In the genomic region with DNA sequence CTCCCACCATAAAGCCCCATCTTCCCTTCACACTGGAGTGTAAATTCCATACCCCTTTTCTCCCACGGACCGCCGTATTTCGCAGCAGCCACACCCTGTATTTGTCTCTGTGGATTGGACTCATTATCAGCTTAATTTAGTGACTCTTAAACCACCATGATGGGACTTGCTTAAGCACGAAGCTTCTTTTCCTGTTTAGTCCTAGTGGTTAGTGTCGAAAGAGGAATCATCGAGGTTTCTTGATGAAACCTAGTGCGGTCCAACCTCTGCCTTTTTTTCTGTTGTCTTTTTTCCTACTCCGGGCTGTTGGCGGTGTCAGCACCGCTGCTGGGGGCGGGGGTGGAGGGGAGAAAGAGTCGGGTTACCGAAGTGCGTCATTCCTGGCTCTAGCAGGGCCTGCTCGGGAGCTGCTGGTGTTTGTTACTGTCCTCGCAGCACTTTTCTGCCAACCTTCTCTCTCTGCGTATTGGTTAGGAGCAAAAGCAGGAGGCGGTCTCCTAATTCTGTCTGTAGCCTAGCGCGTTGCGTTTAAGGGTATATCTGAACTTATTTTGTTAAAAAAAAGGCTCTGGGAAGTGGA, we compare ENCODE assay signal across 8 cellular contexts. TPM values are rescaled to one million over a fixed set of nuclear protein-coding genes. Genes with fewer than 3 reads are reported as not detected.
A peak's percentile ranks its signal among the peaks of the same experiment; 100 is the strongest.
DNase-seq lines count a peak whose midpoint lies in the region; ATAC-seq and TF ChIP-seq lines count a peak whose summit lies in the region.

No MANE protein-coding gene starts in this region.

- peaks cover 3% of the 10 kb centered on the region for H3K4me1 ChIP-seq in Loucy (ENCODE audit: insufficient read depth, low read length, poor library complexity, severe bottlenecking)
- peaks cover 11% of the 10 kb centered on the region for H3K4me1 ChIP-seq in RWPE2 (ENCODE audit: insufficient read depth, poor library complexity, severe bottlenecking)

- no peaks in the 10 kb centered on the region for H3K9me2 ChIP-seq in Loucy (replicated peaks; ENCODE audit: low read depth, low read length)

- H3K27ac ChIP-seq in RWPE2 (ENCODE audit: poor library complexity, severe bottlenecking), result peak overlapping the region; percentile 91

- H2AFZ ChIP-seq in Loucy (ENCODE audit: low read length), result no peak overlapping the region

- ATAC-seq in RWPE2 (ENCODE audit: low read depth), result peak; percentile 80

- H3K27ac Mint-ChIP-seq in nephron, result peak overlapping the region; percentile 94 to 99 (median 98)
- peak overlapping the region; percentile 99 for H3K27ac Mint-ChIP-seq in stimulated activated naive CD8-positive, alpha-beta T cell treated with anti-CD3 and anti-CD28 coated beads, Interleukin-15, Interleukin-2, amounts not matched to agents 100 ng/mL and 50 ng/mL, for 24 hours

- 0 out of 2 replicates have a peak, but pooled peaks cover 6% of the 10 kb centered on the region for H3F3A ChIP-seq in Loucy (ENCODE audit: low read depth)

- peaks cover 85% of the 10 kb centered on the region for H3K79me2 ChIP-seq in Loucy (ENCODE audit: insufficient read depth, low read length)

- H3K9ac ChIP-seq in Loucy (ENCODE audit: low read depth, low read length, poor library complexity, severe bottlenecking), result peak overlapping the region; percentile 99

- H3K27me3 ChIP-seq in H7 (ENCODE audit: control insufficient read depth, insufficient read depth, low read length) (no peaks in the 10 kb centered on the region), Loucy (ENCODE audit: insufficient read depth, low read length, poor library complexity, severe bottlenecking) (no peaks in the 10 kb centered on the region), RWPE2 (ENCODE audit: insufficient read depth, poor library complexity, severe bottlenecking) (no peaks in the 10 kb centered on the region)

- H4K20me1 ChIP-seq in Loucy (ENCODE audit: insufficient read depth, low read length, poor library complexity, severe bottlenecking), result peaks cover 29% of the 10 kb centered on the region

- H3K4me3 ChIP-seq in H7 (ENCODE audit: insufficient read depth, low read depth, low read length) (peak overlapping the region; percentile 97), Loucy (ENCODE audit: low read length, poor library complexity, severe bottlenecking) (peak overlapping the region; percentile 98), RWPE2 (ENCODE audit: severe bottlenecking) (peak overlapping the region; percentile 51), fibroblast of pulmonary artery (replicated peaks; ENCODE audit: low read depth, low read length) (peak overlapping the region; percentile 82)

- peak overlapping the region; percentile 89 to 97 (median 95) for H3K4me3 Mint-ChIP-seq in nephron
- peak overlapping the region; percentile 97 for H3K4me3 Mint-ChIP-seq in stimulated activated naive CD8-positive, alpha-beta T cell treated with anti-CD3 and anti-CD28 coated beads, Interleukin-15, Interleukin-2, amounts not matched to agents 100 ng/mL and 50 ng/mL, for 24 hours

- H3K36me3 ChIP-seq in H7 (replicated peaks; ENCODE audit: control insufficient read depth, insufficient read depth, low read length) (no peaks in the 10 kb centered on the region), Loucy (ENCODE audit: insufficient read depth, low read length) (no peaks in the 10 kb centered on the region), RWPE2 (ENCODE audit: low read depth) (no peaks in the 10 kb centered on the region)

- TF ChIP-seq CTCF in Loucy (conservative IDR thresholded peaks at IDR 0.05; ENCODE audit: low read length) (no peak), RWPE2 (IDR thresholded peaks at IDR 0.05; ENCODE audit: poor library complexity, severe bottlenecking) (no peak), fibroblast of pulmonary artery (IDR thresholded peaks at IDR 0.05; ENCODE audit: low read length, missing control alignments) (no peak), nephron (IDR thresholded peaks at IDR 0.05; ENCODE audit: unreplicated experiment in 3 of 3) (no peak)

- peak; percentile 96 for DNase-seq in EH (ENCODE audit: low read depth)
- peak; percentile 85 for DNase-seq in H7
- peak; percentile 88 for DNase-seq in RWPE2 (ENCODE audit: low spot score)
- DNase-seq in activated T-helper 9 cell treated with anti-CD3 and anti-CD28 coated beads, Interleukin-2, amount 50 U/mL, for 16 hours (ENCODE audit: low read depth), result peak; percentile 76
- DNase-seq in fibroblast of pulmonary artery (ENCODE audit: low read depth), result peak; percentile 96

- H3K9me3 Mint-ChIP-seq in nephron, result peaks cover 7% of the 10 kb centered on the region
- H3K9me3 Mint-ChIP-seq in stimulated activated naive CD8-positive, alpha-beta T cell treated with anti-CD3 and anti-CD28 coated beads, Interleukin-15, Interleukin-2, amounts not matched to agents 100 ng/mL and 50 ng/mL, for 24 hours, result no peaks in the 10 kb centered on the region

- H3K9me3 ChIP-seq in Loucy (ENCODE audit: insufficient read depth, low read depth, low read length), result no peaks in the 10 kb centered on the region
- no peaks in the 10 kb centered on the region for H3K9me3 ChIP-seq in RWPE2 (ENCODE audit: severe bottlenecking)

- peaks cover 20% of the 10 kb centered on the region for H3K4me1 Mint-ChIP-seq in nephron
- H3K4me1 Mint-ChIP-seq in stimulated activated naive CD8-positive, alpha-beta T cell treated with anti-CD3 and anti-CD28 coated beads, Interleukin-15, Interleukin-2, amounts not matched to agents 100 ng/mL and 50 ng/mL, for 24 hours (ENCODE audit: low read depth), result peaks cover 40% of the 10 kb centered on the region

- no peaks in the 10 kb centered on the region for H3K36me3 Mint-ChIP-seq in nephron (ENCODE audit: low read depth)
- peaks cover 10% of the 10 kb centered on the region for H3K36me3 Mint-ChIP-seq in stimulated activated naive CD8-positive, alpha-beta T cell treated with anti-CD3 and anti-CD28 coated beads, Interleukin-15, Interleukin-2, amounts not matched to agents 100 ng/mL and 50 ng/mL, for 24 hours (ENCODE audit: low read depth)

- no peaks in the 10 kb centered on the region for H3K27me3 Mint-ChIP-seq in nephron (ENCODE audit: low read depth)
- no peaks in the 10 kb centered on the region for H3K27me3 Mint-ChIP-seq in stimulated activated naive CD8-positive, alpha-beta T cell treated with anti-CD3 and anti-CD28 coated beads, Interleukin-15, Interleukin-2, amounts not matched to agents 100 ng/mL and 50 ng/mL, for 24 hours

- peak overlapping the region; percentile 88 for H3K4me2 ChIP-seq in Loucy (ENCODE audit: low read depth, low read length, poor library complexity, severe bottlenecking)

RNA-seq across cellular contexts. Expression of gene STAG2, which starts 1.4 kb away (rescaled TPM):
- total RNA-seq in H7 (2014; rRNA removed; shearing (Covaris generic)), result 123 and 185 TPM in 2 replicates

Comparison
In these comparisons a context has a peak if more than half of its experiments do, and no peak if none do; other contexts are left out.
1. Peak in every context shown above with its lines: DNase-seq, ATAC-seq, H3K4me3 ChIP-seq and H3K27ac ChIP-seq.